ENCODE assay signal across 12 cellular contexts in the genomic region with DNA sequence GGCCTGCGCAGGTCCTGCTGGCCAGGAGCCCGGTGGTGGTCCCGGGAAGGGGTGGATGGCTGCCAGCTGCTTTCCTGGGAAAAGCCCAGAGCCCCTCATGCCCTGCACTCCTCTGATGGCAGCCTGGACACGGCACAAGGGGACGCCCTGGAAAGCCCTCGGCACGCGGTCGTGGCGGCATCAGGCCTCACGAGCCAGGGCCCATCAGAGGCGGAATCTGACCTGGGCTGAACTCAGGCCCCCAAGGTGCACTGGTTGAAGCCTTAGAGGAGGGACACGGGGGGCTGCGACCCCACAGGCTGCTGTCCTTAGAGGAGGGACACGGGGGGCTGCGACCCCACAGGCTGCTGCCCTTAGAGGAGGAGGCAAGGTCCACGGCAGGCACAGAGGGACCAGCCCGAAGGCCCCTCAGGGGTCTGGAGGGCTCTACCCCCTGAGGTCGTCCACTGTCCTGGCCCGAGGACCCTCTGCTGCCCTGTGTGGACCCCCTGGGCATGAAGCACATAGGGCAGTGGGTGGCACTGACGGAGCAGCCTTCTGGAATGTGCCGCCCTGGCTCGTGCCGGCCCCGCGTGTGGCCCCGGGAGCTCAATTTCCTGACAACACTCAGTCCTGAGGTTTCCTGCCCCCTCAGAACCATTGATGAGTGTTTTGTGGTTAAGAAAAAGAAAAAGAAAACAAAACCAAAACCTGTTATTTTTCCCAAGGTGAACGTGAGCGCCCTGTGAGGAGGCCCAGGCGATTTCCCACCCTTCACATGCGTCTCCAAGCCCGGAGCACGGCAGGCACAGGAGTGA. TPM values are rescaled to one million over a fixed set of nuclear protein-coding genes. Genes with fewer than 3 reads are reported as not detected.
DNase-seq lines count a peak whose midpoint lies in the region; ATAC-seq, FAIRE-seq and TF ChIP-seq lines count a peak whose summit lies in the region.
"Had no signal": no experiment of that assay in that cellular context is flagged by ENCODE, and none has a peak within 500 bp of the region (broad histone marks: within the 10 kb centered on the region; RNA-seq: fewer than 3 reads in every experiment).

No MANE protein-coding gene starts in this region.

- BruUV-seq in A673 (replicated peaks; lab: Mats Ljungman, UMichigan), result no TSS peak

- H2AFZ ChIP-seq in DND-41 (ENCODE audit: low read depth, low read length), result no peak overlapping the region
- H2AFZ ChIP-seq: neural progenitor cell had no signal

- no peaks in the 10 kb centered on the region for H3K36me3 Mint-ChIP-seq in T-cell
- H3K36me3 Mint-ChIP-seq in activated naive CD4-positive, alpha-beta T cell treated with anti-CD3 and anti-CD28 coated beads, Interleukin-2, amount 10 ng/mL, durations not matched to agents 7 days and 5 days, result no peaks in the 10 kb centered on the region

- H4K20me1 ChIP-seq in DND-41 (ENCODE audit: insufficient read depth, low read length), result peaks cover 4% of the 10 kb centered on the region; the same call in 1 of the 2 replicates

- intact Hi-C loops in testis (cut with DNase I; ENCODE audit: low total_unique reads) (no loop called here), A673 (cut with micrococcal nuclease; ENCODE audit: unreplicated experiment) (no loop called here)

- TF ChIP-seq CTCF in DND-41 (IDR thresholded peaks at IDR 0.05; ENCODE audit: borderline replicate concordance, extremely low read depth, low read length, poor library complexity, severe bottlenecking) (no peak), testis (IDR thresholded peaks at IDR 0.05) (no peak), A673 (conservative IDR thresholded peaks at IDR 0.05; ENCODE audit: low read depth, low read length) (no peak)

- no peaks in the 10 kb centered on the region for H3K36me3 ChIP-seq in DND-41 (ENCODE audit: insufficient read depth, low read length)
- no peaks in the 10 kb centered on the region for H3K36me3 ChIP-seq in small intestine (ENCODE audit: control insufficient read depth in 2 of 2, insufficient read depth in 2 of 2, low read length in 2 of 2)
- H3K36me3 ChIP-seq in testis (ENCODE audit: low read depth, missing control alignments), result no peaks in the 10 kb centered on the region
- H3K36me3 ChIP-seq in A673 (ENCODE audit: insufficient read depth, low read length, poor library complexity, severe bottlenecking), result no peaks in the 10 kb centered on the region
- H3K36me3 ChIP-seq: neural progenitor cell had no signal

- H3K27me3 ChIP-seq in DND-41 (ENCODE audit: insufficient read depth, low read length, poor library complexity) (no peaks in the 10 kb centered on the region), small intestine (ENCODE audit: control insufficient read depth in 2 of 2, insufficient read depth in 2 of 2, low read length in 2 of 2) (no peaks in the 10 kb centered on the region), testis (no peaks in the 10 kb centered on the region), A673 (replicated peaks; ENCODE audit: insufficient read depth, low read depth, low read length, poor library complexity) (no peaks in the 10 kb centered on the region)
- H3K27me3 ChIP-seq: neural progenitor cell had no signal

- ATAC-seq in DND-41 (ENCODE audit: insufficient read depth, low read depth) (peak; percentile 63; the same call in 2 of the 3 replicates), T-cell (replicated peaks in 1 of 4) (peak; percentile 75 to 88 (median 78)), HG02973 (IDR thresholded peaks at IDR 0.05; ENCODE audit: unreplicated experiment) (no peak)

- no peak for TF ChIP-seq POLR2A in testis (IDR thresholded peaks at IDR 0.05)

- POLR2A ChIA-PET in T-cell (lab: Charles Lee), result no interaction called here
- POLR2A ChIA-PET in A673 (lab: Charles Lee; ENCODE audit: low non-redundant PET), result no interaction called here

- H3K4me1 ChIP-seq in DND-41 (ENCODE audit: insufficient read depth, low read length) (no peaks in the 10 kb centered on the region), small intestine (ENCODE audit: control insufficient read depth in 2 of 2, insufficient read depth in 1 of 2, low read depth in 1 of 2, low read length in 1 of 2) (no peaks in the 10 kb centered on the region), testis (no peaks in the 10 kb centered on the region), A673 (ENCODE audit: insufficient read depth, low read length, poor library complexity, severe bottlenecking) (no peaks in the 10 kb centered on the region)
- H3K4me1 ChIP-seq: neural progenitor cell had no signal

- no peak overlapping the region for H3K9ac ChIP-seq in DND-41 (ENCODE audit: low read depth, low read length)
- H3K9ac ChIP-seq: neural progenitor cell had no signal

- WGBS in small intestine, 3 donors, result 62 to 76% (median 73%) methylated on average over 32 to 33 of the region's 33 CpGs
- 83 to 93% methylated on average over 28 to 33 of the region's 33 CpGs for WGBS in testis, 2 donors

- H3K27me3 Mint-ChIP-seq in T-cell, result peaks cover 0 to 4% of the 10 kb centered on the region in 2 donors
- H3K27me3 Mint-ChIP-seq in activated naive CD4-positive, alpha-beta T cell treated with anti-CD3 and anti-CD28 coated beads, Interleukin-2, amount 10 ng/mL, durations not matched to agents 7 days and 5 days, result peaks cover 92% of the 10 kb centered on the region

- no peaks in the 10 kb centered on the region for H3K79me2 ChIP-seq in DND-41 (ENCODE audit: insufficient read depth, low read length)

- H3K27ac ChIP-seq in DND-41 (ENCODE audit: low read length) (no peak overlapping the region), small intestine (ENCODE audit: low read depth in 1 of 2, low read length in 1 of 2) (no peak overlapping the region), testis (no peak overlapping the region), A673 (ENCODE audit: low read depth, low read length, poor library complexity, severe bottlenecking) (no peak overlapping the region)
- H3K27ac ChIP-seq: neural progenitor cell had no signal

- H3K27ac Mint-ChIP-seq in T-cell, result peak overlapping the region; percentile 90 to 92
- peak overlapping the region; percentile 71 for H3K27ac Mint-ChIP-seq in activated naive CD4-positive, alpha-beta T cell treated with anti-CD3 and anti-CD28 coated beads, Interleukin-2, amount 10 ng/mL, durations not matched to agents 7 days and 5 days
- H3K27ac Mint-ChIP-seq: dendritic cell treated with granulocyte-macrophage colony-stimulating factor and Interleukin-4, amounts not matched to agents 40 ng/mL and 50 ng/mL, for 4 days; neural progenitor cell had no signal

- peaks cover 39 to 54% (median 43%) of the 10 kb centered on the region in 3 donors for H3K4me1 Mint-ChIP-seq in T-cell
- peaks cover 29% of the 10 kb centered on the region for H3K4me1 Mint-ChIP-seq in activated naive CD4-positive, alpha-beta T cell treated with anti-CD3 and anti-CD28 coated beads, Interleukin-2, amount 10 ng/mL, durations not matched to agents 7 days and 5 days

- no peaks in the 10 kb centered on the region for H3K9me3 Mint-ChIP-seq in T-cell
- H3K9me3 Mint-ChIP-seq in activated naive CD4-positive, alpha-beta T cell treated with anti-CD3 and anti-CD28 coated beads, Interleukin-2, amount 10 ng/mL, durations not matched to agents 7 days and 5 days, result no peaks in the 10 kb centered on the region
- H3K9me3 Mint-ChIP-seq: dendritic cell treated with granulocyte-macrophage colony-stimulating factor and Interleukin-4, amounts not matched to agents 40 ng/mL and 50 ng/mL, for 4 days had no signal

- DNase-seq in DND-41, result peak; percentile 12
- DNase-seq in T-cell, result peak in 14 of 34 experiments; percentile 26 to 51 (median 35)
- DNase-seq in activated naive CD4-positive, alpha-beta T cell treated with anti-CD3 and anti-CD28 coated beads, Interleukin-2, amount 10 ng/mL, durations not matched to agents 7 days and 5 days, result peak; percentile 67
- DNase-seq in small intestine, result peak; percentile 7
- DNase-seq in testis, result no peak
- no peak for DNase-seq in A673 (ENCODE audit: low spot score)
- DNase-seq in NCI-H774 (lab: John Stamatoyannopoulos, UW), result no peak
- DNase-seq: Caco-2, NCI-H524 had no signal

- H3K9me3 ChIP-seq in DND-41 (ENCODE audit: insufficient read depth, low read length, severe bottlenecking) (no peaks in the 10 kb centered on the region), small intestine (ENCODE audit: control insufficient read depth, low read depth) (no peaks in the 10 kb centered on the region), testis (no peaks in the 10 kb centered on the region), A673 (ENCODE audit: low read depth, low read length, poor library complexity, severe bottlenecking) (no peaks in the 10 kb centered on the region)
- H3K9me3 ChIP-seq: Caco-2 had no signal

- H3K4me3 ChIP-seq in DND-41 (ENCODE audit: low read depth in 1 of 2, low read length in 2 of 2) (no peak overlapping the region), small intestine (ENCODE audit: low read depth in 1 of 2, low read length in 2 of 2) (no peak overlapping the region), testis (no peak overlapping the region), A673 (ENCODE audit: low read depth, low read length, poor library complexity, severe bottlenecking) (no peak overlapping the region)
- H3K4me3 ChIP-seq: neural progenitor cell had no signal

- H3K4me2 ChIP-seq in DND-41 (ENCODE audit: insufficient read depth, low read length), result no peak overlapping the region
- H3K4me2 ChIP-seq: neural progenitor cell had no signal

- peak overlapping the region; percentile 65 to 81 (median 69) for H3K4me3 Mint-ChIP-seq in T-cell
- peak overlapping the region; percentile 52 for H3K4me3 Mint-ChIP-seq in activated naive CD4-positive, alpha-beta T cell treated with anti-CD3 and anti-CD28 coated beads, Interleukin-2, amount 10 ng/mL, durations not matched to agents 7 days and 5 days
- H3K4me3 Mint-ChIP-seq: dendritic cell treated with granulocyte-macrophage colony-stimulating factor and Interleukin-4, amounts not matched to agents 40 ng/mL and 50 ng/mL, for 4 days; neural progenitor cell had no signal

- CTCF ChIA-PET in T-cell (lab: Charles Lee) (no interaction called here), A673 (lab: Charles Lee) (no interaction called here)
- CTCF ChIA-PET in activated naive CD4-positive, alpha-beta T cell treated with anti-CD3 and anti-CD28 coated beads, Interleukin-2, amount 10 ng/mL, durations not matched to agents 7 days and 5 days (lab: Charles Lee), result no interaction called here

- no peak for FAIRE-seq in small intestine (lab: Jason Lieb, UNC)

RNA-seq across cellular contexts. Expression of a gene that starts 22.2 kb away (rescaled TPM):
- total RNA-seq in T-cell (1 to 10 TPM; 4.7 to 5.9 (median 5.1) TPM), testis (10 to 100 TPM; 11.2 to 19.6 TPM), A673 (2021) (1.4 and 2.0 TPM in 2 replicates)
- polyA plus RNA-seq in small intestine (1 to 10 TPM in 1 of 3 donors, under 1 TPM in 1, not detected in 1; 0.27 to 1.0 TPM), testis (ENCODE audit: insufficient read depth, low read depth, low replicate concordance) (4.3 TPM)

RNA-seq across cellular contexts. Expression of a gene that starts 33.0 kb away (rescaled TPM):
- 10 to 100 TPM; 46.6 to 59.4 (median 51.1) TPM for total RNA-seq in T-cell
- polyA plus RNA-seq in small intestine, result 1 to 10 TPM; 8.2 to 9.4 (median 8.9) TPM
- 10 to 100 TPM; 66.6 to 83.4 TPM for total RNA-seq in testis
- polyA plus RNA-seq in testis (ENCODE audit: insufficient read depth, low read depth, low replicate concordance), result 12.5 TPM
- total RNA-seq in A673 (2021), result 21.0 and 26.3 TPM in 2 replicates

Comparison
In these comparisons a context has a peak if more than half of its experiments do, and no peak if none do; other contexts are left out.
1. DNase-seq: peak in DND-41 (single experiment), activated naive CD4-positive, alpha-beta T cell treated with anti-CD3 and anti-CD28 coated beads, Interleukin-2, amount 10 ng/mL, durations not matched to agents 7 days and 5 days (single experiment) and small intestine (single experiment); none in testis (single experiment), A673 (single experiment) and NCI-H774 (single experiment).